ENCODE assay signal across 1 cellular context in the genomic region with DNA sequence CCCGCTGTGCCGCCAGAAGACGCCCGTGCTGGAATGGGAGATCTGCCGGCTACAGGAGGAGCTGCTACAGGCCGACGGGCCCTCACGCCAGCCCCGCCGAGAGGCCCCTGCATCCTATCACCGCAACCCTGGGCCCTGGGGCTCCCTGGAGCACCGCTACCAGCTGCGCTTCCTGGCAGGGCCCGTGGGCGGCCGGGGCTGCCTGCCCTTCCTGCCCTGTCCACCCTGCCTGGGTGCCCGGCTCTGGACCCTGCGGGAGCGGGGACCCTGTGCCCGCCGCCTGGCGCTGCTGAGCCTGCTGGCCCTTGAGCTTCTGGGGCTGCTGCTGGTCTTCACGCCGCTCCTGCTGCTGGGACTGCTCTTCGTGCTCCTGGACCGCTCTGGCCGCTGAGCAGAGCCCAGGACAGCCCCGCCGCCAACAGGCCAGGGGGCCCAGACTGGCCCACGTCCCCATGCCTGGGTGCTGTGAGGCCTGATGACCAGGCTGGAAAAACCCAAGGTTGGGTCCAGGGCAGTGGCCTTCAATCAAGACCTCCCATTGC.
TF ChIP-seq lines count a peak whose summit lies in the region.

No MANE protein-coding gene starts in this region.

TF ChIP-seq in HCT116, 20 proteins besides CTCF, POLR2A, EP300 and RAD21 (continued from another document):
- no peak for TF ChIP-seq REST (IDR thresholded peaks at IDR 0.05; ENCODE audit: low read depth)
- TF ChIP-seq EZH2phosphoT487 (IDR thresholded peaks at IDR 0.05; ENCODE audit: borderline replicate concordance): no peak
- no peak for TF ChIP-seq FOSL1 (IDR thresholded peaks at IDR 0.05; ENCODE audit: low read depth)
- no peak for TF ChIP-seq SRF (IDR thresholded peaks at IDR 0.05; ENCODE audit: low read depth)
- no peak for TF ChIP-seq CEBPB (IDR thresholded peaks at IDR 0.05; ENCODE audit: low read depth)
- TF ChIP-seq JUND (IDR thresholded peaks at IDR 0.05): no peak
- TF ChIP-seq, protein P1, sequence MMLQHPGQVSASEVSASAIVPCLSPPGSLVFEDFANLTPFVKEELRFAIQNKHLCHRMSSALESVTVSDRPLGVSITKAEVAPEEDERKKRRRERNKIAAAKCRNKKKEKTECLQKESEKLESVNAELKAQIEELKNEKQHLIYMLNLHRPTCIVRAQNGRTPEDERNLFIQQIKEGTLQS (IDR thresholded peaks at IDR 0.05): no peak
- no peak for TF ChIP-seq EGR1 (IDR thresholded peaks at IDR 0.05; ENCODE audit: low read depth)
- TF ChIP-seq, protein P2, sequence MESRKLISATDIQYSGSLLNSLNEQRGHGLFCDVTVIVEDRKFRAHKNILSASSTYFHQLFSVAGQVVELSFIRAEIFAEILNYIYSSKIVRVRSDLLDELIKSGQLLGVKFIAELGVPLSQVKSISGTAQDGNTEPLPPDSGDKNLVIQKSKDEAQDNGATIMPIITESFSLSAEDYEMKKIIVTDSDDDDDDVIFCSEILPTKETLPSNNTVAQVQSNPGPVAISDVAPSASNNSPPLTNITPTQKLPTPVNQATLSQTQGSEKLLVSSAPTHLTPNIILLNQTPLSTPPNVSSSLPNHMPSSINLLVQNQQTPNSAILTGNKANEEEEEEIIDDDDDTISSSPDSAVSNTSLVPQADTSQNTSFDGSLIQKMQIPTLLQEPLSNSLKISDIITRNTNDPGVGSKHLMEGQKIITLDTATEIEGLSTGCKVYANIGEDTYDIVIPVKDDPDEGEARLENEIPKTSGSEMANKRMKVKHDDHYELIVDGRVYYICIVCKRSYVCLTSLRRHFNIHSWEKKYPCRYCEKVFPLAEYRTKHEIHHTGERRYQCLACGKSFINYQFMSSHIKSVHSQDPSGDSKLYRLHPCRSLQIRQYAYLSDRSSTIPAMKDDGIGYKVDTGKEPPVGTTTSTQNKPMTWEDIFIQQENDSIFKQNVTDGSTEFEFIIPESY (IDR thresholded peaks at IDR 0.05; ENCODE audit: extremely low read depth, insufficient replicate concordance, low read length): no peak
- TF ChIP-seq SIN3A (IDR thresholded peaks at IDR 0.05; ENCODE audit: low read depth): no peak
- TF ChIP-seq, protein P3, sequence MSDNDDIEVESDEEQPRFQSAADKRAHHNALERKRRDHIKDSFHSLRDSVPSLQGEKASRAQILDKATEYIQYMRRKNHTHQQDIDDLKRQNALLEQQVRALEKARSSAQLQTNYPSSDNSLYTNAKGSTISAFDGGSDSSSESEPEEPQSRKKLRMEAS (IDR thresholded peaks at IDR 0.05): no peak
- no peak for TF ChIP-seq ZFX (IDR thresholded peaks at IDR 0.05)
- no peak for TF ChIP-seq ZNF274 (IDR thresholded peaks at IDR 0.05; ENCODE audit: low read depth, low read length)
- no peak for TF ChIP-seq TCF7L2 (IDR thresholded peaks at IDR 0.05; ENCODE audit: borderline replicate concordance, extremely low read depth, insufficient read depth, insufficient read length)
